In genomic region chr10:120691623-120692022, GRCh38 we compare ENCODE assay signal across 31 cellular contexts.
DNase-seq lines count a peak whose midpoint lies in the region; ATAC-seq and TF ChIP-seq lines count a peak whose summit lies in the region.
"Had no signal": no experiment of that assay in that cellular context is flagged by ENCODE, and none has a peak within 500 bp of the region (broad histone marks: within the 10 kb centered on the region; RNA-seq: fewer than 3 reads in every experiment).

No MANE protein-coding gene starts in this region.

- no peaks in the 10 kb centered on the region for H3K36me3 Mint-ChIP-seq in MCF 10A (ENCODE audit: insufficient read depth, unreplicated experiment)
- no peaks in the 10 kb centered on the region for H3K36me3 Mint-ChIP-seq in central memory CD8-positive, alpha-beta T cell (ENCODE audit: insufficient read depth)
- H3K36me3 Mint-ChIP-seq: IgD-negative memory B cell, memory B cell had no signal

- no TSS peak for BruUV-seq in MCF 10A (replicated peaks; lab: Mats Ljungman, UMichigan)

- no peak for TF ChIP-seq CTCF in MCF 10A (IDR thresholded peaks at IDR 0.05; ENCODE audit: unreplicated experiment)
- no peak for TF ChIP-seq CTCF in breast epithelium (IDR thresholded peaks at IDR 0.05)

- TF ChIP-seq POLR2A in breast epithelium (IDR thresholded peaks at IDR 0.05), result no peak

- H3K4me3 ChIP-seq in breast epithelium, result peak overlapping the region in 1 of 3 donors; percentile 35

- no peaks in the 10 kb centered on the region for H3K36me3 ChIP-seq in breast epithelium
- H3K36me3 ChIP-seq: spleen had no signal

- no peaks in the 10 kb centered on the region for H3K27me3 ChIP-seq in breast epithelium
- H3K27me3 ChIP-seq: spleen had no signal

- H3K9me3 Mint-ChIP-seq in MCF 10A (ENCODE audit: unreplicated experiment), result peaks cover 5% of the 10 kb centered on the region
- peaks cover 3% of the 10 kb centered on the region for H3K9me3 Mint-ChIP-seq in central memory CD8-positive, alpha-beta T cell

- H3K4me1 ChIP-seq in breast epithelium, result no peaks in the 10 kb centered on the region

- no peak overlapping the region for H3K27ac ChIP-seq in breast epithelium
- H3K27ac ChIP-seq: spleen had no signal

- H3K4me3 Mint-ChIP-seq in MCF 10A (ENCODE audit: unreplicated experiment), result peak overlapping the region; percentile 48
- H3K4me3 Mint-ChIP-seq in central memory CD8-positive, alpha-beta T cell, result peak overlapping the region; percentile 14
- H3K4me3 Mint-ChIP-seq: activated CD8-positive, alpha-beta T cell treated with anti-CD3 and anti-CD28 coated beads for 36 hours; B cell; memory B cell had no signal

- intact Hi-C loops in MCF 10A (cut with micrococcal nuclease), result no loop called here
- intact Hi-C loops in breast epithelium (cut with DNase I; ENCODE audit: low total_unique reads), result no loop called here

- POLR2A ChIA-PET in MCF 10A (lab: Yijun Ruan, JAX), result interaction anchor here (1.5 kb wide), 1 partner anchor 9 kb away, joined by 5 read pairs; no protein-coding TSS in a partner anchor

- H3K27ac Mint-ChIP-seq in MCF 10A (ENCODE audit: low read depth, unreplicated experiment), result peak overlapping the region; percentile 69
- no peak overlapping the region for H3K27ac Mint-ChIP-seq in central memory CD8-positive, alpha-beta T cell (ENCODE audit: low read depth)
- H3K27ac Mint-ChIP-seq: activated CD8-positive, alpha-beta T cell treated with anti-CD3 and anti-CD28 coated beads for 36 hours; B cell; IgD-negative memory B cell; memory B cell had no signal

- H3K4me1 Mint-ChIP-seq in MCF 10A (ENCODE audit: insufficient read depth, unreplicated experiment), result peaks cover 12% of the 10 kb centered on the region
- peaks cover 5% of the 10 kb centered on the region for H3K4me1 Mint-ChIP-seq in central memory CD8-positive, alpha-beta T cell

- DNase-seq in MCF 10A (ENCODE audit: unreplicated experiment) (no peak), breast epithelium (ENCODE audit: low spot score in 2 of 2) (no peak), M059J (ENCODE audit: low read depth) (peak; percentile 6), CD1c-positive myeloid dendritic cell (ENCODE audit: extremely low spot score) (no peak), COR-L47 (lab: John Stamatoyannopoulos, UW) (no peak), GM19238 (ENCODE audit: insufficient read length, low spot score) (no peak), SW 1271 (lab: John Stamatoyannopoulos, UW) (no peak)
- no peak for DNase-seq in central memory CD8-positive, alpha-beta T cell (ENCODE audit: low spot score in 2 of 2)
- DNase-seq: activated CD8-positive, alpha-beta memory T cell treated with anti-CD3 and anti-CD28 coated beads, Interleukin-2, amount 50 U/mL, for 48 hours; activated CD8-positive, alpha-beta T cell treated with anti-CD3 and anti-CD28 coated beads for 36 hours; activated naive CD4-positive, alpha-beta T cell treated with anti-CD3 and anti-CD28 coated beads, Interleukin-2, amount 50 U/mL, for 16 hours; amygdala; DMS153; effector CD4-positive, alpha-beta T cell; GOT3; NCI-H1105 treated with DMSO at 0.1 percent for 48 hours; NCI-H187 treated with DMSO at 0.1 percent for 48 hours; NCI-H510A; posterior cingulate gyrus; spleen; stimulated activated CD4-positive, alpha-beta T cell treated with anti-CD3 and anti-CD28 coated beads, Interleukin-2, amount 100 ng/mL, for 24 hours; stimulated activated naive CD8-positive, alpha-beta T cell treated with anti-CD3 and anti-CD28 coated beads, Interleukin-15, Interleukin-2, amounts not matched to agents 100 U/mL and 50 U/mL, for 24 hours; T-helper 2 cell had no signal

- CTCF ChIA-PET in MCF 10A (lab: Yijun Ruan, JAX), result no interaction called here

- ATAC-seq in central memory CD8-positive, alpha-beta T cell (replicated peaks; ENCODE audit: extremely low read depth, poor library complexity, severe bottlenecking), result no peak
- ATAC-seq: activated CD4-positive, CD25-positive, alpha-beta regulatory T cell treated with anti-CD3 and anti-CD28 coated beads, Interleukin-2, amount 50 U/mL, for 24 hours; activated CD8-positive, alpha-beta T cell treated with anti-CD3 and anti-CD28 coated beads for 36 hours; left lobe of liver; right cardiac atrium; Right ventricle myocardium inferior; SK-N-SH treated with all-trans-retinoic acid at 6 μM for 48 hours; stimulated activated naive CD8-positive, alpha-beta T cell treated with anti-CD3 and anti-CD28 coated beads, Interleukin-15, Interleukin-2, amounts not matched to agents 100 U/mL and 50 U/mL, for 24 hours had no signal

- no peaks in the 10 kb centered on the region for H3K27me3 Mint-ChIP-seq in MCF 10A (ENCODE audit: insufficient read depth, unreplicated experiment)
- no peaks in the 10 kb centered on the region for H3K27me3 Mint-ChIP-seq in central memory CD8-positive, alpha-beta T cell
- H3K27me3 Mint-ChIP-seq: activated CD8-positive, alpha-beta T cell treated with anti-CD3 and anti-CD28 coated beads for 36 hours; B cell; IgD-negative memory B cell had no signal

- H3K9me3 ChIP-seq in breast epithelium, result peaks cover 0 to 4% of the 10 kb centered on the region in 2 donors
